Comparison of ENCODE assay signal across 14 cellular contexts in genomic region chr17:65290616-65291015, GRCh38.
"Had no signal": no experiment of that assay in that cellular context is flagged by ENCODE, and none has a peak within 500 bp of the region (broad histone marks: within the 10 kb centered on the region; RNA-seq: fewer than 3 reads in every experiment).

No MANE protein-coding gene starts in this region.

- DNase-seq: activated CD4-positive, alpha-beta T cell treated with anti-CD3 and anti-CD28 coated beads for 4 hours; activated CD8-positive, alpha-beta T cell treated with anti-CD3 and anti-CD28 coated beads for 36 hours; activated naive CD4-positive, alpha-beta T cell treated with anti-CD3 and anti-CD28 coated beads for 36 hours; activated T-cell treated with anti-CD3 and anti-CD28 coated beads for 4 hours; central memory CD4-positive, alpha-beta T cell; cortex of kidney; effector memory CD4-positive, alpha-beta T cell; stimulated activated CD4-positive, alpha-beta T cell treated with anti-CD3 and anti-CD28 coated beads, Interleukin-4, amount 100 ng/mL, for 1 hour; stimulated activated CD8-positive, alpha-beta memory T cell treated with anti-CD3 and anti-CD28 coated beads, Interleukin-4, amount 100 ng/mL, for 48 hours; stimulated activated naive CD8-positive, alpha-beta T cell treated with anti-CD3 and anti-CD28 coated beads, Interleukin-15, Interleukin-2, amounts not matched to agents 100 U/mL and 50 U/mL, for 24 hours; T-helper 1 cell; uterus; WERI-Rb-1 had no signal

- H3K27ac ChIP-seq: uterus, WERI-Rb-1 had no signal

- ATAC-seq: activated CD8-positive, alpha-beta T cell treated with anti-CD3 and anti-CD28 coated beads for 36 hours; activated T-helper 17 cell treated with anti-CD3 and anti-CD28 coated beads, Interleukin-2, amount 50 U/mL, for 72 hours; stimulated activated naive CD8-positive, alpha-beta T cell treated with anti-CD3 and anti-CD28 coated beads, Interleukin-15, Interleukin-2, amounts not matched to agents 100 U/mL and 50 U/mL, for 24 hours had no signal

- H3K4me3 ChIP-seq: uterus had no signal

- H3K36me3 ChIP-seq: uterus, WERI-Rb-1 had no signal

- H3K4me1 ChIP-seq: uterus had no signal

- H3K9me3 ChIP-seq: uterus had no signal

- H3K27me3 ChIP-seq: uterus had no signal
